Comparison of ENCODE assay signal across 28 cellular contexts in the genomic region with DNA sequence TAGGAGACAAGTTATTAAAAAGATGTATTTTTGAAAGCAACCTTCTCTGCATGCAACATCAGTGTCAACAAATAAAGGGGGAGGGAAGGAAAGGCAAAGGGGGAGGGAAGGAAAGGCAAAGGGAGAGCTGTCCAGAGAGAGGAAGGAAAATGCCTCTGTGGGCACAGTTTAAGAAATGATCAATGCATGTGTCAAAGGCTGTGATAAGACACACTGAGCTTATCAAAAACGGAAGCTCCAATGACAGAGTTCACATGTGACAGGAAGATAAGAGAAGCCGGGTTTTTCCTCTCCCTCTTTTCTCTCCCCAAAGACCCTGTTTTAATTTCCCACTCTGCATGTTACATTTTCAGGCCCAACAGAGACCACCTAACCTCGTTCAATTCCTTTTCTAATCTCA.
"Had no signal": no experiment of that assay in that cellular context is flagged by ENCODE, and none has a peak within 500 bp of the region (broad histone marks: within the 10 kb centered on the region; RNA-seq: fewer than 3 reads in every experiment).

No MANE protein-coding gene starts in this region.

- H3K4me1 ChIP-seq: left ventricle myocardium inferior, vagina had no signal

- H3K36me3 ChIP-seq: left ventricle myocardium inferior, transverse colon, vagina had no signal

- H3K36me3 Mint-ChIP-seq: activated naive CD4-positive, alpha-beta T cell treated with anti-CD3 and anti-CD28 coated beads, Interleukin-2, amount 10 ng/mL, durations not matched to agents 7 days and 5 days; brain; natural killer cell had no signal

- DNase-seq: activated CD4-positive, alpha-beta T cell treated with anti-CD3 and anti-CD28 coated beads, Interleukin-2, amount 50 U/mL, for 1 hour; activated CD4-positive, CD25-positive, alpha-beta regulatory T cell treated with anti-CD3 and anti-CD28 coated beads, Interleukin-2, amount 50 U/mL, for 72 hours; activated CD8-positive, alpha-beta memory T cell treated with anti-CD3 and anti-CD28 coated beads for 24 hours; activated CD8-positive, alpha-beta memory T cell treated with anti-CD3 and anti-CD28 coated beads, Interleukin-2, amount 50 U/mL, for 48 hours; activated effector memory CD4-positive, alpha-beta T cell treated with Interleukin-2 at 50 U/mL for 16 hours; activated naive CD4-positive, alpha-beta T cell treated with anti-CD3 and anti-CD28 coated beads, Interleukin-2, amount 10 ng/mL, durations not matched to agents 7 days and 5 days; activated naive CD8-positive, alpha-beta T cell treated with anti-CD3 and anti-CD28 coated beads, Interleukin-2, amount 50 U/mL, for 24 hours; activated T-cell treated with anti-CD3 and anti-CD28 coated beads, Interleukin-2, amount 50 U/mL, for 48 hours; anterior cingulate cortex; central memory CD4-positive, alpha-beta T cell; dorsolateral prefrontal cortex; foreskin melanocyte; left ventricle myocardium inferior; mesenchymal stem cell; natural killer cell; nucleus accumbens; posterior cingulate gyrus; retina; stimulated activated CD4-positive, alpha-beta T cell treated with anti-CD3 and anti-CD28 coated beads, Interleukin-12 subunit alpha, Interleukin-12 subunit beta, amount 100 ng/mL, for 4 hours; stimulated activated CD4-positive, alpha-beta T cell treated with anti-CD3 and anti-CD28 coated beads, Interleukin-1b, Interleukin-23, amount 100 ng/mL, for 48 hours; T1000; transverse colon had no signal

- H3K9me3 Mint-ChIP-seq: activated naive CD4-positive, alpha-beta T cell treated with anti-CD3 and anti-CD28 coated beads, Interleukin-2, amount 10 ng/mL, durations not matched to agents 7 days and 5 days; activated naive CD8-positive, alpha-beta T cell treated with anti-CD3 and anti-CD28 coated beads, Interleukin-2, amount 50 U/mL, for 24 hours; natural killer cell; stimulated activated naive CD8-positive, alpha-beta T cell treated with anti-CD3 and anti-CD28 coated beads, Interleukin-15, Interleukin-2, amounts not matched to agents 100 ng/mL and 50 ng/mL, for 24 hours had no signal

- H3K27ac ChIP-seq: dorsolateral prefrontal cortex, left ventricle myocardium inferior, transverse colon, vagina, VCaP had no signal

- H3K27ac Mint-ChIP-seq: activated naive CD4-positive, alpha-beta T cell treated with anti-CD3 and anti-CD28 coated beads, Interleukin-2, amount 10 ng/mL, durations not matched to agents 7 days and 5 days; activated naive CD8-positive, alpha-beta T cell treated with anti-CD3 and anti-CD28 coated beads, Interleukin-2, amount 50 U/mL, for 24 hours; natural killer cell; stimulated activated naive CD8-positive, alpha-beta T cell treated with anti-CD3 and anti-CD28 coated beads, Interleukin-15, Interleukin-2, amounts not matched to agents 100 ng/mL and 50 ng/mL, for 24 hours had no signal

- H3K4me1 Mint-ChIP-seq: activated naive CD4-positive, alpha-beta T cell treated with anti-CD3 and anti-CD28 coated beads, Interleukin-2, amount 10 ng/mL, durations not matched to agents 7 days and 5 days; activated naive CD8-positive, alpha-beta T cell treated with anti-CD3 and anti-CD28 coated beads, Interleukin-2, amount 50 U/mL, for 24 hours; natural killer cell had no signal

- H3K9me3 ChIP-seq: left ventricle myocardium inferior, transverse colon, vagina had no signal

- H3K4me3 Mint-ChIP-seq: activated naive CD4-positive, alpha-beta T cell treated with anti-CD3 and anti-CD28 coated beads, Interleukin-2, amount 10 ng/mL, durations not matched to agents 7 days and 5 days; activated naive CD8-positive, alpha-beta T cell treated with anti-CD3 and anti-CD28 coated beads, Interleukin-2, amount 50 U/mL, for 24 hours; natural killer cell; stimulated activated naive CD8-positive, alpha-beta T cell treated with anti-CD3 and anti-CD28 coated beads, Interleukin-15, Interleukin-2, amounts not matched to agents 100 ng/mL and 50 ng/mL, for 24 hours had no signal

- H3K27me3 ChIP-seq: transverse colon, vagina had no signal

- FAIRE-seq: colon, keratinocyte had no signal

- H3K4me3 ChIP-seq: dorsolateral prefrontal cortex, left ventricle myocardium inferior, transverse colon, vagina had no signal

- ATAC-seq: activated naive CD8-positive, alpha-beta T cell treated with anti-CD3 and anti-CD28 coated beads, Interleukin-2, amount 50 U/mL, for 24 hours; natural killer cell had no signal
